In the genomic region with DNA sequence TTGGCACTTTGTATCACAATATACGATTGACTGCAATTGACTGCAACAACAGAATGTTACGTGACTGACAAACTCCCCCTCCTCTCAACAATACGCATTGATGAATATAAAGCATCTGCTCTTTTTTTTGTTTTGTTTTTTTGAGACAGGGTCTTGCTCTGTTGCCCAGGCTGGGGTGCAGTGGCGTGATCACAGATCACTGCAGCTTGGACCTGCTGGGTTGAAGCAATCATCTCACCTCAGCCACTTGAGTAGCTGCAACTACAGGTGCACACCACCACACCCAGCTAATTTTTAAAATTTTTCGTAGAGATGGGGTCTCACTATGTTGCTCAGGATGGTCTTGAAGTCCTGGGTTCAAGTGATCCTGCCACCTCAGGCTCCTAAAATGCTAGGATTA, we compare ENCODE assay signal across 36 cellular contexts. TPM values are rescaled to one million over a fixed set of nuclear protein-coding genes. Genes with fewer than 3 reads are reported as not detected.
"Had no signal": no experiment of that assay in that cellular context is flagged by ENCODE, and none has a peak within 500 bp of the region (broad histone marks: within the 10 kb centered on the region; RNA-seq: fewer than 3 reads in every experiment).

No MANE protein-coding gene starts in this region.

- H3K36me3 ChIP-seq: neutrophil, pancreas, spleen, stomach, thoracic aorta, thyroid gland, tibial nerve, upper lobe of left lung, vagina had no signal

- H3K27me3 ChIP-seq: neutrophil, pancreas, spleen, stomach, thyroid gland, upper lobe of left lung, vagina had no signal

- ATAC-seq: naive thymus-derived CD4-positive, alpha-beta T cell; natural killer cell; pancreas; right cardiac atrium; sciatic nerve; stimulated activated effector memory CD8-positive, alpha-beta T cell treated with anti-CD3 and anti-CD28 coated beads, Interleukin-12 subunit alpha, Interleukin-12 subunit beta, amount 100 ng/mL, for 72 hours; stimulated activated naive B cell treated with anti-CD40 and anti-IgM and Interleukin-4, amounts not matched to agents 10 μg/mL and 1 μg/mL and 100 μg/mL, for 72 hours had no signal

- H3K4me2 ChIP-seq: smooth muscle cell had no signal

- H3K36me3 Mint-ChIP-seq: naive thymus-derived CD4-positive, alpha-beta T cell; natural killer cell; stimulated activated effector memory CD8-positive, alpha-beta T cell treated with anti-CD3 and anti-CD28 coated beads, Interleukin-12 subunit alpha, Interleukin-12 subunit beta, amount 100 ng/mL, for 72 hours; stimulated activated naive B cell treated with anti-CD40 and anti-IgM and Interleukin-4, amounts not matched to agents 10 μg/mL and 1 μg/mL and 100 μg/mL, for 72 hours had no signal

- H3K27ac Mint-ChIP-seq: naive thymus-derived CD4-positive, alpha-beta T cell; natural killer cell; nephron progenitor cell; progenitor cell of endocrine pancreas; stimulated activated effector memory CD8-positive, alpha-beta T cell treated with anti-CD3 and anti-CD28 coated beads, Interleukin-12 subunit alpha, Interleukin-12 subunit beta, amount 100 ng/mL, for 72 hours; stimulated activated naive B cell treated with anti-CD40 and anti-IgM and Interleukin-4, amounts not matched to agents 10 μg/mL and 1 μg/mL and 100 μg/mL, for 72 hours; stimulated activated naive CD8-positive, alpha-beta T cell treated with anti-CD3 and anti-CD28 coated beads, Interleukin-15, Interleukin-2, amounts not matched to agents 100 ng/mL and 50 ng/mL, for 24 hours had no signal

- FAIRE-seq: pancreas, urothelium cell line had no signal

- H3K9me3 ChIP-seq: neutrophil, pancreas, psoas muscle, spleen, stomach, thoracic aorta, thyroid gland, tibial nerve, upper lobe of left lung, vagina had no signal

- H3K4me3 Mint-ChIP-seq: naive thymus-derived CD4-positive, alpha-beta T cell; natural killer cell; nephron progenitor cell; neural crest cell; stimulated activated effector memory CD8-positive, alpha-beta T cell treated with anti-CD3 and anti-CD28 coated beads, Interleukin-12 subunit alpha, Interleukin-12 subunit beta, amount 100 ng/mL, for 72 hours; stimulated activated naive B cell treated with anti-CD40 and anti-IgM and Interleukin-4, amounts not matched to agents 10 μg/mL and 1 μg/mL and 100 μg/mL, for 72 hours; stimulated activated naive CD8-positive, alpha-beta T cell treated with anti-CD3 and anti-CD28 coated beads, Interleukin-15, Interleukin-2, amounts not matched to agents 100 ng/mL and 50 ng/mL, for 24 hours had no signal

- H3K4me3 ChIP-seq: pancreas, psoas muscle, skin epidermis, smooth muscle cell, spleen, stomach, thoracic aorta, thyroid gland, tibial nerve, upper lobe of left lung, vagina had no signal

- H3K27ac ChIP-seq: neutrophil, pancreas, psoas muscle, skin epidermis, spleen, stomach, thoracic aorta, thyroid gland, tibial nerve, upper lobe of left lung, vagina had no signal

- H3K27me3 Mint-ChIP-seq: stimulated activated naive CD8-positive, alpha-beta T cell treated with anti-CD3 and anti-CD28 coated beads, Interleukin-15, Interleukin-2, amounts not matched to agents 100 ng/mL and 50 ng/mL, for 24 hours had no signal

- DNase-seq: naive thymus-derived CD4-positive, alpha-beta T cell; natural killer cell; nephron progenitor cell; nucleus accumbens; pancreas; psoas muscle; right cardiac atrium; spleen; stimulated activated CD4-positive, alpha-beta T cell treated with anti-CD3 and anti-CD28 coated beads, Interleukin-15, amount 100 ng/mL, for 24 hours; stimulated activated CD4-positive, alpha-beta T cell treated with anti-CD3 and anti-CD28 coated beads, Interleukin-2, amount 100 ng/mL, for 24 hours; stimulated activated CD4-positive, alpha-beta T cell treated with anti-CD3 and anti-CD28 coated beads, Interleukin-2, amount 100 ng/mL, for 48 hours; stimulated activated CD4-positive, alpha-beta T cell treated with anti-CD3 and anti-CD28 coated beads, Interleukin-4, amount 100 ng/mL, for 24 hours; stimulated activated naive B cell treated with anti-CD40 and anti-IgM and Interleukin-4, amounts not matched to agents 10 μg/mL and 1 μg/mL and 100 μg/mL, for 72 hours; stimulated activated naive CD4-positive, alpha-beta T cell treated with Interleukin-2 at 50 U/mL for 16 hours; stomach; thyroid gland; trophoblast cell; upper lobe of left lung had no signal

- H3K4me1 ChIP-seq: pancreas, psoas muscle, spleen, stomach, tibial nerve, upper lobe of left lung, vagina had no signal

- H3K4me1 Mint-ChIP-seq: naive thymus-derived CD4-positive, alpha-beta T cell; natural killer cell; neural crest cell; stimulated activated effector memory CD8-positive, alpha-beta T cell treated with anti-CD3 and anti-CD28 coated beads, Interleukin-12 subunit alpha, Interleukin-12 subunit beta, amount 100 ng/mL, for 72 hours; stimulated activated naive B cell treated with anti-CD40 and anti-IgM and Interleukin-4, amounts not matched to agents 10 μg/mL and 1 μg/mL and 100 μg/mL, for 72 hours had no signal

- H3K9me3 Mint-ChIP-seq: naive thymus-derived CD4-positive, alpha-beta T cell; natural killer cell; nephron progenitor cell; neural crest cell; stimulated activated effector memory CD8-positive, alpha-beta T cell treated with anti-CD3 and anti-CD28 coated beads, Interleukin-12 subunit alpha, Interleukin-12 subunit beta, amount 100 ng/mL, for 72 hours; stimulated activated naive B cell treated with anti-CD40 and anti-IgM and Interleukin-4, amounts not matched to agents 10 μg/mL and 1 μg/mL and 100 μg/mL, for 72 hours; stimulated activated naive CD8-positive, alpha-beta T cell treated with anti-CD3 and anti-CD28 coated beads, Interleukin-15, Interleukin-2, amounts not matched to agents 100 ng/mL and 50 ng/mL, for 24 hours had no signal

RNA-seq across cellular contexts. Expression of a gene that starts 22.3 kb away (rescaled TPM):
- total RNA-seq: naive thymus-derived CD4-positive, alpha-beta T cell; natural killer cell; neural crest cell; omental fat pad; osteocyte; pancreas; progenitor cell of endocrine pancreas; renal cortical epithelial cell; right cardiac atrium; sciatic nerve; smooth muscle cell; spleen; stomach; subcutaneous adipose tissue; temporal lobe; thoracic aorta; thyroid gland; tibial nerve; upper lobe of left lung; ureter; vagina had no signal
- polyA plus RNA-seq: naive thymus-derived CD4-positive, alpha-beta T cell; right cardiac atrium; smooth muscle cell; stomach had no signal

RNA-seq across cellular contexts. Expression of a gene that starts 41.1 kb away (rescaled TPM):
- total RNA-seq: naive thymus-derived CD4-positive, alpha-beta T cell; natural killer cell; neural crest cell; omental fat pad; osteocyte; pancreas; progenitor cell of endocrine pancreas; renal cortical epithelial cell; right cardiac atrium; sciatic nerve; smooth muscle cell; spleen; stomach; subcutaneous adipose tissue; temporal lobe; thoracic aorta; tibial nerve; upper lobe of left lung; ureter; vagina had no signal
- polyA plus RNA-seq: smooth muscle cell had no signal
